In genomic region chr4:148951346-148951745, GRCh38 we compare ENCODE assay signal across 1 cellular context.
TF ChIP-seq lines count a peak whose summit lies in the region.

No MANE protein-coding gene starts in this region.

TF ChIP-seq in GM23338, 12 proteins besides CTCF, POLR2A, EP300 and RAD21 (continued from another document):
- no peak for TF ChIP-seq ZNF462 (CRISPR knock-in tag; IDR thresholded peaks at IDR 0.05)
- no peak for TF ChIP-seq POLR2AphosphoS5 (IDR thresholded peaks at IDR 0.05; ENCODE audit: low read depth)
- no peak for TF ChIP-seq CREB1 (CRISPR knock-in tag; IDR thresholded peaks at IDR 0.05; ENCODE audit: low read depth)
